ENCODE assay signal across 13 cellular contexts in the genomic region with DNA sequence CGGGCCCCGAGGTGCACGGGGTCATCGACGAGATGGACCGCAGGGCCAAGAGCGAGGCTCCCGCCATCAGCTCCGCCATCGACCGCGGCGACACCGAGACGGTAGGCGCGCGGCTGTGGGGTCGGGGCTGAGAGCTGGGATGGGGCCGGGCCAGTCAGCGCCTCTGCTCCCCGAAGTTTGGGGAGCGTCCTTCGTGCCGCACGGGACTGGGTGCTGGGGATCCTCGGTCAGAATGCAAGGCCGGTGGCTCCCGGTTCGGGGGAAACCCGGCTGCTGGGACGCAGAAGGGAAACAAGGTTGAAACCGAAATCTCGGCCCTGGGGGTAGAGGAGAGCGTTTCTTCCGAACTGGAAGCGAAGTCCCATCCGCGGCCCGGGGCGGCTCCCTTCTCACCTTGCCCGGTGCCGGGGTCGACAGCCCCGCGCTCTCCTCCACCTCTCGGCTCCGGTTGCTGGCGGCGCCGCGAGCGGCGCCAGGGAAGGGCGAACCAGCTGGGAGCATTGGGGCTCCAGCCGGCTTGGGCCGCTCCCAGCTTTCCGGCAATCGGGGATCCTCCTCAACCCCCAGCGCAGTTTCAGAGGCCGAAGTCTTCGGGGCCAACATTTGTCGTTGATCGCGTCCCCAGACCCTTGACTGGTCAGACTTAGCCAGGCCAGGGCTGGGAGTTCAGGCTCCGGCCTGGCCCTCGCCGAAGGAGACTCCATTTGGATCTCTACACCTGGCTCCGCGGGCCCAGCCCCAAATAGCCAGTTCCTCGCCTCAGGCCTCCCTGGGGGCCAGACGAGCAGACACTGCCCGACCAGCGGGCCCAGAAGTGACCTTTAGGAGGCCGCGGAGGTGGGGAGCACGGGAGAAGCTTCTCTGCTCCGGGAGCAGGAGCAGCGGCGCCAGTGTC. TPM values are rescaled to one million over a fixed set of nuclear protein-coding genes. Genes with fewer than 3 reads are reported as not detected.
DNase-seq lines count a peak whose midpoint lies in the region; ATAC-seq and TF ChIP-seq lines count a peak whose summit lies in the region.
"Had no signal": no experiment of that assay in that cellular context is flagged by ENCODE, and none has a peak within 500 bp of the region (broad histone marks: within the 10 kb centered on the region; RNA-seq: fewer than 3 reads in every experiment).

No MANE protein-coding gene starts in this region.

- no peak for TF ChIP-seq RAD21 in neural cell (conservative IDR thresholded peaks at IDR 0.05)

- POLR2A ChIA-PET in AG04449 (lab: Yijun Ruan, JAX) = no interaction called here

- peak overlapping the region; percentile 63 to 96 (median 86) for H3K4me3 Mint-ChIP-seq in brain

- no peaks in the 10 kb centered on the region for H3K9me2 ChIP-seq in neural cell (ENCODE audit: insufficient read depth, low read length)

- no peaks in the 10 kb centered on the region for H3K36me3 Mint-ChIP-seq in brain

- H3K9me3 ChIP-seq in neural cell (ENCODE audit: low read length) = no peaks in the 10 kb centered on the region

- DNase-seq in AG04449 (ENCODE audit: low read depth, low spot score) (no peak), GM19238 (ENCODE audit: insufficient read length, low spot score) (no peak), NCI-H526 (lab: John Stamatoyannopoulos, UW) (no peak), islet precursor cell (no peak)
- DNase-seq: DMS153; foreskin fibroblast; NCI-H2107; stimulated activated CD4-positive, alpha-beta T cell treated with anti-CD3 and anti-CD28 coated beads, Interleukin-4, amount 100 ng/mL, for 24 hours had no signal

- ATAC-seq in GM18867 (IDR thresholded peaks at IDR 0.05; ENCODE audit: unreplicated experiment) = no peak

- H3K9ac ChIP-seq in neural cell (ENCODE audit: low read length) = peak overlapping the region; percentile 63

- no peak for TF ChIP-seq EP300 in neural cell (conservative IDR thresholded peaks at IDR 0.05; ENCODE audit: poor library complexity, severe bottlenecking)

- H3F3A ChIP-seq in neural cell (ENCODE audit: insufficient read depth, low read length, poor library complexity, severe bottlenecking) = peaks cover 7% of the 10 kb centered on the region

- peaks cover 0 to 14% (median 0%) of the 10 kb centered on the region in 5 experiments for H3K9me3 Mint-ChIP-seq in brain

- TF ChIP-seq CTCF in AG04449 (IDR thresholded peaks at IDR 0.05; ENCODE audit: insufficient read depth, low read length, missing control alignments) (no peak), GM12875 (IDR thresholded peaks at IDR 0.05; ENCODE audit: borderline replicate concordance, insufficient read depth, low read depth, low read length) (no peak), brain (conservative IDR thresholded peaks at IDR 0.05) (no peak), neural cell (IDR thresholded peaks at IDR 0.05; ENCODE audit: poor library complexity, severe bottlenecking) (no peak)

- H3K4me3 ChIP-seq in AG04449 (ENCODE audit: low read depth, low read length) (peak overlapping the region; percentile 18), GM12875 (ENCODE audit: low read depth, low read length) (peak overlapping the region; percentile 35), neural cell (ENCODE audit: low read length) (peak overlapping the region; percentile 79)
- H3K4me3 ChIP-seq: SK-N-MC had no signal

- H3K27me3 ChIP-seq in neural cell (ENCODE audit: insufficient read depth, low read depth, low read length) = peaks cover 89% of the 10 kb centered on the region

- H4K20me1 ChIP-seq in neural cell (ENCODE audit: insufficient read depth) = no peaks in the 10 kb centered on the region

- H3K27me3 Mint-ChIP-seq in brain = peaks cover 87% of the 10 kb centered on the region

- H3K27ac ChIP-seq in neural cell (ENCODE audit: low read length) = no peak overlapping the region
- H3K27ac ChIP-seq: SK-N-MC had no signal

- H3K79me2 ChIP-seq in neural cell (replicated peaks; ENCODE audit: insufficient read depth, low read length) = peaks cover 77% of the 10 kb centered on the region

- H3K4me2 ChIP-seq in neural cell (ENCODE audit: low read length) = no peak overlapping the region

- CTCF ChIA-PET in AG04449 (lab: Yijun Ruan, JAX) = interaction anchor here (1.0 to 2.1 kb wide), 3 partner anchors 8 to 28 kb away, joined by 3 to 8 read pairs (median 4); no protein-coding TSS in a partner anchor

- no peak overlapping the region for H2AFZ ChIP-seq in neural cell (ENCODE audit: low read depth, low read length)

- no peaks in the 10 kb centered on the region for H3K36me3 ChIP-seq in neural cell (ENCODE audit: insufficient read depth, low read length)

- peaks cover 43% of the 10 kb centered on the region for H3K4me1 Mint-ChIP-seq in brain

- H3K27ac Mint-ChIP-seq in brain = peak overlapping the region in 2 of 5 experiments; percentile 94 to 99

TF ChIP-seq in neural cell, 6 proteins besides CTCF, POLR2A, EP300 and RAD21:
- peak; percentile 79 for TF ChIP-seq EZH2 (IDR thresholded peaks at IDR 0.05; ENCODE audit: borderline replicate concordance, insufficient read depth, low read length, poor library complexity, severe bottlenecking)
- TF ChIP-seq TAF1 (IDR thresholded peaks at IDR 0.05; ENCODE audit: low read depth) = no peak
- TF ChIP-seq POLR2AphosphoS5 (IDR thresholded peaks at IDR 0.05) = peak; percentile 16
- TF ChIP-seq, protein P1, sequence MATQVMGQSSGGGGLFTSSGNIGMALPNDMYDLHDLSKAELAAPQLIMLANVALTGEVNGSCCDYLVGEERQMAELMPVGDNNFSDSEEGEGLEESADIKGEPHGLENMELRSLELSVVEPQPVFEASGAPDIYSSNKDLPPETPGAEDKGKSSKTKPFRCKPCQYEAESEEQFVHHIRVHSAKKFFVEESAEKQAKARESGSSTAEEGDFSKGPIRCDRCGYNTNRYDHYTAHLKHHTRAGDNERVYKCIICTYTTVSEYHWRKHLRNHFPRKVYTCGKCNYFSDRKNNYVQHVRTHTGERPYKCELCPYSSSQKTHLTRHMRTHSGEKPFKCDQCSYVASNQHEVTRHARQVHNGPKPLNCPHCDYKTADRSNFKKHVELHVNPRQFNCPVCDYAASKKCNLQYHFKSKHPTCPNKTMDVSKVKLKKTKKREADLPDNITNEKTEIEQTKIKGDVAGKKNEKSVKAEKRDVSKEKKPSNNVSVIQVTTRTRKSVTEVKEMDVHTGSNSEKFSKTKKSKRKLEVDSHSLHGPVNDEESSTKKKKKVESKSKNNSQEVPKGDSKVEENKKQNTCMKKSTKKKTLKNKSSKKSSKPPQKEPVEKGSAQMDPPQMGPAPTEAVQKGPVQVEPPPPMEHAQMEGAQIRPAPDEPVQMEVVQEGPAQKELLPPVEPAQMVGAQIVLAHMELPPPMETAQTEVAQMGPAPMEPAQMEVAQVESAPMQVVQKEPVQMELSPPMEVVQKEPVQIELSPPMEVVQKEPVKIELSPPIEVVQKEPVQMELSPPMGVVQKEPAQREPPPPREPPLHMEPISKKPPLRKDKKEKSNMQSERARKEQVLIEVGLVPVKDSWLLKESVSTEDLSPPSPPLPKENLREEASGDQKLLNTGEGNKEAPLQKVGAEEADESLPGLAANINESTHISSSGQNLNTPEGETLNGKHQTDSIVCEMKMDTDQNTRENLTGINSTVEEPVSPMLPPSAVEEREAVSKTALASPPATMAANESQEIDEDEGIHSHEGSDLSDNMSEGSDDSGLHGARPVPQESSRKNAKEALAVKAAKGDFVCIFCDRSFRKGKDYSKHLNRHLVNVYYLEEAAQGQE (IDR thresholded peaks at IDR 0.05; ENCODE audit: borderline replicate concordance) = no peak

RNA-seq across cellular contexts. Expression of a gene that starts 1.0 kb away (rescaled TPM):
- polyA plus RNA-seq in brain (ENCODE audit: insufficient read depth, low read depth, low replicate concordance) (283 TPM), neural cell (2.6 and 3.6 TPM in 2 replicates)
- 7.2 and 9.0 TPM in 2 replicates for polyA minus RNA-seq in neural cell

Comparison
In these comparisons a context has a peak if more than half of its experiments do, and no peak if none do; other contexts are left out.
1. H3K4me3 ChIP-seq: peak in every context shown above with its lines; median percentile 79 in neural cell; 35 in GM12875; 18 in AG04449.
2. RNA of a gene that starts 1.0 kb away (polyA plus RNA-seq): 283 TPM in brain (single experiment); 2.6 to 3.6 TPM in neural cell; every median in the first group is over 10 times any median in the second.